Comparison of ENCODE assay signal across 8 cellular contexts in genomic region chr1:112955678-112956502, GRCh38. TPM values are rescaled to one million over a fixed set of nuclear protein-coding genes. Genes with fewer than 3 reads are reported as not detected.
A peak's percentile ranks its signal among the peaks of the same experiment; 100 is the strongest.
DNase-seq lines count a peak whose midpoint lies in the region; ATAC-seq, FAIRE-seq and TF ChIP-seq lines count a peak whose summit lies in the region.

Gene SLC16A1 (minus strand): TSS chr1:112956196. CDS start chr1:112929308, 26,888 bp downstream.

- TF ChIP-seq CTCF in AG09319 (IDR thresholded peaks at IDR 0.05; ENCODE audit: low read depth, low read length), result peak; percentile 45
- TF ChIP-seq CTCF in WI38 (IDR thresholded peaks at IDR 0.05; ENCODE audit: low read depth, low read length), result 0 out of 2 replicates have a peak, but pooled peaks have one; percentile 14
- TF ChIP-seq CTCF in bronchial epithelial cell (IDR thresholded peaks at IDR 0.05; ENCODE audit: insufficient read depth, low read length, severe bottlenecking), result peak; percentile 38
- peak in 5 of 11 experiments; percentile 38 to 55 (median 45) for TF ChIP-seq CTCF in spleen (IDR thresholded peaks at IDR 0.05 in 8 of 11, conservative IDR thresholded peaks at IDR 0.05 in 3 of 11)

- TF ChIP-seq POLR2A in spleen (IDR thresholded peaks at IDR 0.05), result peak in 2 of 3 donors; percentile 41 to 94

- DNase-seq in AG09319 (ENCODE audit: extremely low read depth, low read depth) (peak; percentile 90), NCI-H2227 treated with DMSO at 0.1 percent for 48 hours (lab: John Stamatoyannopoulos, UW) (peak; percentile 90), bronchial epithelial cell (ENCODE audit: low read depth) (peak; percentile 72), inferior parietal cortex (ENCODE audit: extremely low spot score) (peak; percentile 92), spleen (peak; percentile 96)

- H3K27me3 ChIP-seq in bronchial epithelial cell (ENCODE audit: control insufficient read depth, insufficient read depth, low read length), result no peaks in the 10 kb centered on the region
- no peaks in the 10 kb centered on the region for H3K27me3 ChIP-seq in spleen (replicated peaks in 1 of 7)

- no peaks in the 10 kb centered on the region for H3K9me3 ChIP-seq in spleen

- peaks cover 24 to 71% (median 41%) of the 10 kb centered on the region in 6 donors for H3K4me1 ChIP-seq in spleen

- FAIRE-seq in bronchial epithelial cell (lab: Jason Lieb, UNC), result no peak

- H3K36me3 ChIP-seq in bronchial epithelial cell (ENCODE audit: control insufficient read depth, insufficient read depth, low read length) (no peaks in the 10 kb centered on the region), spleen (peaks cover 0 to 10% (median 0%) of the 10 kb centered on the region in 6 donors)

- 0 to 1% (median 0%) methylated on average over 63 to 91 of the region's 91 CpGs for WGBS in spleen, 5 donors

- ATAC-seq in GM19023 (IDR thresholded peaks at IDR 0.05; ENCODE audit: unreplicated experiment) (peak; percentile 77), HG03196 (IDR thresholded peaks at IDR 0.05; ENCODE audit: unreplicated experiment) (peak; percentile 76)

- peak within 1 kb of the TSS; percentile 83 to 94 (median 90) for H3K27ac ChIP-seq in spleen

- intact Hi-C loops in spleen (cut with DNase I; ENCODE audit: low total_unique reads), result no loop called here

- H3K4me3 ChIP-seq in WI38 (ENCODE audit: low read depth, low read length) (peak within 1 kb of the TSS; percentile 86), bronchial epithelial cell (ENCODE audit: low read depth, low read length) (peak within 1 kb of the TSS; percentile 97), spleen (peak within 1 kb of the TSS; percentile 59 to 82 (median 72))

RNA-seq across cellular contexts. Expression of gene SLC16A1, which starts in this region (rescaled TPM):
- total RNA-seq in bronchial epithelial cell (180 and 213 TPM in 2 replicates), spleen (10 to 100 TPM; 15.7 to 24.6 (median 18.7) TPM)
- 1 to 10 TPM; 2.9 to 6.2 (median 5.7) TPM for polyA plus RNA-seq in spleen

Comparison
In these comparisons a context has a peak if more than half of its experiments do, and no peak if none do; other contexts are left out.
1. Peak in every context shown above with its lines: DNase-seq, ATAC-seq, H3K4me3 ChIP-seq and H3K27ac ChIP-seq.